In genomic region chr3:72426618-72427397, GRCh38 we compare ENCODE assay signal across 9 cellular contexts. TPM values are rescaled to one million over a fixed set of nuclear protein-coding genes. Genes with fewer than 3 reads are reported as not detected.
DNase-seq lines count a peak whose midpoint lies in the region; ATAC-seq and TF ChIP-seq lines count a peak whose summit lies in the region.
"Had no signal": no experiment of that assay in that cellular context is flagged by ENCODE, and none has a peak within 500 bp of the region (broad histone marks: within the 10 kb centered on the region; RNA-seq: fewer than 3 reads in every experiment).

No MANE protein-coding gene starts in this region.

- ATAC-seq in GM18861 (IDR thresholded peaks at IDR 0.05; ENCODE audit: unreplicated experiment) (peak; percentile 68), GM21723 (IDR thresholded peaks at IDR 0.05; ENCODE audit: unreplicated experiment) (peak; percentile 60), HG03565 (IDR thresholded peaks at IDR 0.05; ENCODE audit: unreplicated experiment) (peak; percentile 73), naive B cell (ENCODE audit: low read depth in 2 of 2) (no peak)

- peak overlapping the region in 5 of 6 donors; percentile 20 to 87 (median 76) for H3K27ac Mint-ChIP-seq in naive B cell

- DNase-seq in naive B cell (no peak), GM20000 (ENCODE audit: low spot score) (no peak), thyroid gland (no peak), SW480 (ENCODE audit: low spot score) (no peak)
- DNase-seq: NCI-H1092 had no signal

- peaks cover 45 to 78% (median 76%) of the 10 kb centered on the region in 3 donors for H3K4me1 Mint-ChIP-seq in naive B cell

- H3K9me3 Mint-ChIP-seq in naive B cell, result peaks cover 0 to 19% (median 9%) of the 10 kb centered on the region in 7 donors

- H3K4me3 ChIP-seq in thyroid gland (replicated peaks in 1 of 3), result no peak overlapping the region
- H3K4me3 ChIP-seq: right atrium auricular region had no signal

- intact Hi-C loops in thyroid gland (cut with DNase I), result no loop called here

- H3K36me3 ChIP-seq in thyroid gland, result no peaks in the 10 kb centered on the region
- H3K36me3 ChIP-seq: right atrium auricular region had no signal

- no peaks in the 10 kb centered on the region for H3K9me3 ChIP-seq in thyroid gland

- TF ChIP-seq CTCF in GM20000 (IDR thresholded peaks at IDR 0.05; ENCODE audit: extremely low read depth, missing control alignments) (no peak), thyroid gland (IDR thresholded peaks at IDR 0.05) (no peak)

- no peak overlapping the region for H3K27ac ChIP-seq in thyroid gland
- H3K27ac ChIP-seq: right atrium auricular region had no signal

- H3K4me1 ChIP-seq in thyroid gland, result peaks cover 0 to 3% of the 10 kb centered on the region in 2 donors

- H3K4me3 Mint-ChIP-seq in naive B cell, result peak overlapping the region in 7 of 8 donors; percentile 36 to 90 (median 73)

- no peaks in the 10 kb centered on the region for H3K27me3 ChIP-seq in thyroid gland
- H3K27me3 ChIP-seq: right atrium auricular region had no signal

- no peak for TF ChIP-seq POLR2A in thyroid gland (IDR thresholded peaks at IDR 0.05)

- peaks cover 8 to 13% of the 10 kb centered on the region in 2 donors for H3K36me3 Mint-ChIP-seq in naive B cell

- H3K27me3 Mint-ChIP-seq in naive B cell, result no peaks in the 10 kb centered on the region

- 91 to 98% methylated on average over 2 of the region's 2 CpGs for whole genome bisulfite sequencing in thyroid gland, 2 donors

RNA-seq across cellular contexts. Expression of gene RYBP, which starts 19.6 kb away (rescaled TPM):
- polyA plus RNA-seq in naive B cell (ENCODE audit: low read depth in 6 of 6), result 1 to 10 TPM; 1.9 to 3.3 (median 2.8) TPM
- 10 to 100 TPM in 3 of 4 donors, 1 to 10 TPM in 1; 9.5 to 13.6 (median 11.0) TPM for total RNA-seq in thyroid gland

Comparison
In these comparisons a context has a peak if more than half of its experiments do, and no peak if none do; other contexts are left out.
1. ATAC-seq: peak in GM18861 (single experiment), GM21723 (single experiment) and HG03565 (single experiment); none in naive B cell (0 of 2).